Comparison of ENCODE assay signal across 20 cellular contexts in the genomic region with DNA sequence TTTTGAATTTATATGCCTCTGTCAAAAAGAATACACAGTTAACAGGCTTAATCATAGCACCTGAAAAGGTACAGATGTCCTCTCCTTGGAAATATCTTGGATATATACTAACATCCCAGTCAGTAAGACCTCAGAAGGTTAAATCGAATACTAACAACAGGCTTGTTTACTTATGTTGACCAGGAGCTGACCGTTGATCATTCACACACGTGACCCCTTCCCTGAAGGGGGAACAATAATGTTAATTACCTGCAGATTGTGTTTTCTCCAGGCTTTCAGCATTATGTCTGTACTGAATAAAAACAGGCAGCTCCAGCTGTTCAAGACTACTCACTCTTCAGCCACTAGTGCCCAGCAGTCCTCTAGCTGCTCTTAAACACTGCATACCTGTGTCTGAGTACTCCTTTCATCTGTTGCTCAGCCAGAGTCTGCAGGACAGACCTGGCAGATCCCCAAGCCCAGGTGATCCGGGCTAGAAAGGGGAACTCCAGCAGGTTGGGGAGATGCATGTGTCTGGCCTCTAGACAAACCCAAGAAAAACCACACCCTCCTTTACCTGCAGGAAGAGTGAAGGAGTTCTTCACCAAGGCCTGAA.
"Had no signal": no experiment of that assay in that cellular context is flagged by ENCODE, and none has a peak within 500 bp of the region (broad histone marks: within the 10 kb centered on the region; RNA-seq: fewer than 3 reads in every experiment).

No MANE protein-coding gene starts in this region.

- H3K36me3 Mint-ChIP-seq: type B pancreatic cell had no signal

- H3K27ac Mint-ChIP-seq: effector memory CD8-positive, alpha-beta T cell; naive thymus-derived CD8-positive, alpha-beta T cell; nephron progenitor cell; type B pancreatic cell had no signal

- H3K27ac ChIP-seq: esophagus squamous epithelium, left lung, prostate gland, right atrium auricular region, stomach, tibial artery had no signal

- H3K4me1 ChIP-seq: left lung, prostate gland, right atrium auricular region had no signal

- H3K9me3 Mint-ChIP-seq: effector memory CD8-positive, alpha-beta T cell had no signal

- H3K9me3 ChIP-seq: esophagus squamous epithelium, left lung, prostate gland, right atrium auricular region, stomach, tibial artery had no signal

- H3K27me3 ChIP-seq: right atrium auricular region had no signal

- H3K36me3 ChIP-seq: esophagus squamous epithelium, left lung, prostate gland, right atrium auricular region, stomach, tibial artery had no signal

- H3K4me3 Mint-ChIP-seq: effector memory CD8-positive, alpha-beta T cell; naive thymus-derived CD8-positive, alpha-beta T cell; nephron progenitor cell; type B pancreatic cell had no signal

- DNase-seq: cortex of kidney; effector memory CD8-positive, alpha-beta T cell; erythroblast; esophagus squamous epithelium; hypothalamus; left lung; naive thymus-derived CD8-positive, alpha-beta T cell; nephron progenitor cell; nucleus accumbens; stimulated activated CD4-positive, alpha-beta T cell treated with anti-CD3 and anti-CD28 coated beads, Interleukin-12 subunit alpha, Interleukin-12 subunit beta, amount 100 ng/mL, for 4 hours; stimulated activated CD4-positive, alpha-beta T cell treated with anti-CD3 and anti-CD28 coated beads, Interleukin-1b, Interleukin-23, amount 100 ng/mL, for 48 hours; stimulated activated CD4-positive, alpha-beta T cell treated with anti-CD3 and anti-CD28 coated beads, Interleukin-4, amount 100 ng/mL, for 1 hour; stimulated activated CD8-positive, alpha-beta memory T cell treated with anti-CD3 and anti-CD28 coated beads, Interleukin-4, amount 100 ng/mL, for 48 hours; stimulated activated naive CD4-positive, alpha-beta T cell; stomach; tibial artery had no signal

- H3K4me2 ChIP-seq: smooth muscle cell had no signal

- H3K4me3 ChIP-seq: esophagus squamous epithelium, left lung, prostate gland, right atrium auricular region, smooth muscle cell, stomach, tibial artery had no signal
